2 cellular contexts compared by ENCODE assay signal in genomic region chr6:33665957-33666356, GRCh38.
TF ChIP-seq lines count a peak whose summit lies in the region.

No MANE protein-coding gene starts in this region.

TF ChIP-seq in HCT116, 20 proteins besides CTCF, POLR2A, EP300 and RAD21:
- TF ChIP-seq YY1 (IDR thresholded peaks at IDR 0.05; ENCODE audit: extremely low read depth, insufficient replicate concordance, low read depth, low read length) (no peak), EZH2phosphoT487 (IDR thresholded peaks at IDR 0.05; ENCODE audit: borderline replicate concordance) (no peak), SP1 (IDR thresholded peaks at IDR 0.05; ENCODE audit: low read depth) (no peak), CEBPB (IDR thresholded peaks at IDR 0.05; ENCODE audit: low read depth) (no peak), ATF3 (IDR thresholded peaks at IDR 0.05) (no peak), JUND (IDR thresholded peaks at IDR 0.05) (no peak)

TF ChIP-seq in H1, 55 proteins besides CTCF, POLR2A, EP300 and RAD21:
- TF ChIP-seq CTBP2 (IDR thresholded peaks at IDR 0.05; ENCODE audit: borderline replicate concordance, insufficient read depth, insufficient read length, low read length), result no peak
- TF ChIP-seq POLR2AphosphoS5 (IDR thresholded peaks at IDR 0.05; ENCODE audit: low read depth, low read length), result no peak
- TF ChIP-seq SUZ12 (IDR thresholded peaks at IDR 0.05; ENCODE audit: low read length), result no peak
- TF ChIP-seq EZH2 (IDR thresholded peaks at IDR 0.05; ENCODE audit: low read depth, low read length, severe bottlenecking), result no peak
- no peak for TF ChIP-seq JUN (IDR thresholded peaks at IDR 0.05; ENCODE audit: low read depth, low read length)
- no peak for TF ChIP-seq FOSL1 (IDR thresholded peaks at IDR 0.05; ENCODE audit: insufficient read depth, low read depth, low read length)
- no peak for TF ChIP-seq CBX8 (IDR thresholded peaks at IDR 0.05; ENCODE audit: borderline replicate concordance, low read depth, low read length)
- TF ChIP-seq HDAC6 (IDR thresholded peaks at IDR 0.05; ENCODE audit: low read depth, low read length), result no peak
- TF ChIP-seq E2F6 (IDR thresholded peaks at IDR 0.05), result no peak
- no peak for TF ChIP-seq SIRT6 (IDR thresholded peaks at IDR 0.05; ENCODE audit: low read length)
- TF ChIP-seq TAF1 (IDR thresholded peaks at IDR 0.05; ENCODE audit: low read depth, low read length), result no peak
- no peak for TF ChIP-seq YY1 (IDR thresholded peaks at IDR 0.05; ENCODE audit: low read depth, low read length)
- no peak for TF ChIP-seq ZNF274 (IDR thresholded peaks at IDR 0.05; ENCODE audit: borderline replicate concordance, extremely low read depth, low read length)
- TF ChIP-seq EGR1 (IDR thresholded peaks at IDR 0.05; ENCODE audit: borderline replicate concordance, low read depth, low read length), result no peak
- TF ChIP-seq RNF2 (IDR thresholded peaks at IDR 0.05; ENCODE audit: borderline replicate concordance, low read depth, low read length, missing control alignments, poor library complexity, severe bottlenecking), result no peak
- no peak for TF ChIP-seq TCF12 (IDR thresholded peaks at IDR 0.05; ENCODE audit: low read depth, low read length)
- no peak for TF ChIP-seq ATF2 (IDR thresholded peaks at IDR 0.05; ENCODE audit: low read length)
- TF ChIP-seq RFX5 (IDR thresholded peaks at IDR 0.05; ENCODE audit: borderline replicate concordance, low read depth, low read length), result no peak
- no peak for TF ChIP-seq SIX5 (IDR thresholded peaks at IDR 0.05; ENCODE audit: low read depth, low read length)
